8 cellular contexts compared by ENCODE assay signal in the genomic region with DNA sequence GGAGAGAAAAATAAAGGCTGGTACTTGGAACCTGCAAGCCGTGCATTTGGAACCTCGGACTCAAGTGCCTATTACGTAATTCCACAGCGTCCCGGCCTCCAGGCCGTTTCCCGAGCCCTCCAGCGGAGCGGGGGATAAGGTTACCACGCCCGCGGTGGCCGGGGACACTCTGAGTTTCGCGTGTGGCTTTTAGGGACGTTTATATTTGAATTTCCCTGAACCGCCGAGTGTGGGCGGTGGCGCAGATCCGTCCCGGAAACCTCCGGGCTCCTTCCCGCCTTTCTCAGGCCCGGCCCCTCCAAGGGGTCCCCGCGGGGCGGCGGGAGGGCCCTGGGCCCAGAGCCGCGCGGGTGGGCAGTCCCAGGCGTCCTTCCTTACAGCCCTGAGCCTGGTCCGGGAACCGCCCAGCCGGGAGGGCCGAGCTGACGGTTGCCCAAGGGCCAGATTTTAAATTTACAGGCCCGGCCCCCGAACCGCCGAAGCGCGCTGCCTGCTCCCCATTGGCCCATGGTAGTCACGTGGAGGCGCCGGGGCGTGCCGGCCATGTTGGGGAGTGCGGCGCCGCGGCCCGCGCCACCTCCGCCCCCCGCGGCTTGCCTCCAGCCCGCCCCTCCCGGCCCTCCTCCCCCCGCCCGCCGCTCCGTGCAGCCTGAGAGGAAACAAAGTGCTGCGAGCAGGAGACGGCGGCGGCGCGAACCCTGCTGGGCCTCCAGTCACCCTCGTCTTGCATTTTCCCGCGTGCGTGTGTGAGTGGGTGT. TPM values are rescaled to one million over a fixed set of nuclear protein-coding genes. Genes with fewer than 3 reads are reported as not detected.
DNase-seq lines count a peak whose midpoint lies in the region; ATAC-seq and TF ChIP-seq lines count a peak whose summit lies in the region.

Gene LMNB1, plus strand, starts transcription at position 638 of the 758 bp plus-strand sequence. CDS start 373 bp downstream, outside the sequence.

- H3K27me3 ChIP-seq in left lung = no peaks in the 10 kb centered on the region

- intact Hi-C loops in left lung (cut with DNase I) = no loop called here

- peak within 1 kb of the TSS; percentile 88 to 93 for H3K4me3 ChIP-seq in left lung

- H3K4me1 ChIP-seq in left lung = peaks cover 3 to 36% of the 10 kb centered on the region in 2 donors

- H3K27ac ChIP-seq in left lung = peak within 1 kb of the TSS; percentile 95 to 98

- DNase-seq in CD1c-positive myeloid dendritic cell (ENCODE audit: extremely low spot score) (peak; percentile 97), NCI-H774 (lab: John Stamatoyannopoulos, UW) (peak; percentile 95), dedifferentiated amniotic fluid mesenchymal stem cell (ENCODE audit: extremely low spot score) (peak; percentile 87), left lung (peak; percentile 96 to 97)
- DNase-seq in activated CD4-positive, alpha-beta T cell treated with anti-CD3 and anti-CD28 coated beads, Interleukin-2, amount 50 U/mL, for 24 hours (ENCODE audit: low read depth in 1 of 2, low spot score in 1 of 2) = peak; percentile 90 to 91
- DNase-seq in stimulated activated CD4-positive, alpha-beta T cell treated with anti-CD3 and anti-CD28 coated beads, Interleukin-2, amount 100 ng/mL, for 4 hours (ENCODE audit: low read depth) = peak; percentile 91

- peak; percentile 54 for ATAC-seq in GM19438 (IDR thresholded peaks at IDR 0.05; ENCODE audit: low read depth, unreplicated experiment)
- ATAC-seq in HG03571 (IDR thresholded peaks at IDR 0.05; ENCODE audit: unreplicated experiment) = peak; percentile 63
- peak; percentile 90 for ATAC-seq in left lung

- TF ChIP-seq CTCF in left lung (IDR thresholded peaks at IDR 0.05) = peak; percentile 12 to 19

- no peaks in the 10 kb centered on the region for H3K9me3 ChIP-seq in left lung

- no peaks in the 10 kb centered on the region for H3K36me3 ChIP-seq in left lung

RNA-seq across cellular contexts. Expression of gene LMNB1, which starts in this region (rescaled TPM):
- total RNA-seq in left lung = 10 to 100 TPM; 23.2 to 27.1 TPM

Comparison
In these comparisons a context has a peak if more than half of its experiments do, and no peak if none do; other contexts are left out.
1. Peak in every context shown above with its lines: DNase-seq, ATAC-seq, H3K4me3 ChIP-seq and H3K27ac ChIP-seq.